Comparison of ENCODE assay signal across 37 cellular contexts in the genomic region with DNA sequence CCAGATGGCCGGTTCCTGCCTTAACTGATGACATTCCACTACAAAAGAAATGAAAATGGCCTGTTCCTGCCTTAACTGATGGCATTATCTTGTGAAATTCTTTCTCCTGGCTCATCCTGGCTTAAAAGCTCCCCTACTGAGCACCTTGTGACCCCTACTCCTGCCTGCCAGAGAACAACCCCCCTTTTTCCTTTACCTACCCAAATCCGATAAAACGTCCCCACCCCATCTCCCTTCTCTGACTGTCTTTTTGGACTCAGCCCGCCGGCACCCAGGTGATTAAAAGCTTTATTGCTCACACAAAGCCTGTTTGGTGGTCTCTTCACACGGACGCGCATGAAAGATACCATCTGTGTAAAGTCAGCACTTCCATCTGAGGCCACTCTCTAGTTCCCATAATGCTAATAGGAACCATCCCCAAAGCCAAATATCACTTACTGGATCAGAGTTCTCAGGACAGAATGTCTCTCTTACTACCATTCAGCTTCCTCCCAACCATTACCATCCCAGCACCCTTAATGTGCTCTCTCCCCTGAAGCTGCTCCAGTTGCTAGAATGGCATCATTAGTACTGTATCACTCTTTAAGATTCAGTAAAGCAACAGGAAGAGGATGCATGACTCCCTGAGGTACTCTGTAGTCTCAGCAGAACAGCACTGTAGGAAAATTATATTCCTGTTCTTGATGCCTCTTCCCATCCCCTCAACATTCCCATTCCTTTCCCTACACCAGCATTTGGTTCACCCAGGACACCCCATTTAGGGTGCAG. TPM values are rescaled to one million over a fixed set of nuclear protein-coding genes. Genes with fewer than 3 reads are reported as not detected.
"Had no signal": no experiment of that assay in that cellular context is flagged by ENCODE, and none has a peak within 500 bp of the region (broad histone marks: within the 10 kb centered on the region; RNA-seq: fewer than 3 reads in every experiment).

No MANE protein-coding gene starts in this region.

- H3K4me1 ChIP-seq: heart right ventricle, sigmoid colon, upper lobe of right lung had no signal

- H3K27ac ChIP-seq: brain microvascular endothelial cell, coronary artery, dorsolateral prefrontal cortex, heart right ventricle, sigmoid colon, upper lobe of right lung had no signal

- H3K36me3 ChIP-seq: brain microvascular endothelial cell, heart right ventricle, sigmoid colon, upper lobe of right lung had no signal

- DNase-seq: activated CD4-positive, alpha-beta memory T cell treated with anti-CD3 and anti-CD28 coated beads, Interleukin-2, amount 10 ng/mL, durations not matched to agents 7 days and 5 days; activated CD4-positive, alpha-beta T cell treated with anti-CD3 and anti-CD28 coated beads for 1 hour; activated CD4-positive, alpha-beta T cell treated with anti-CD3 and anti-CD28 coated beads, Interleukin-2, amount 10 ng/mL, durations not matched to agents 7 days and 5 days; activated CD8-positive, alpha-beta memory T cell treated with anti-CD3 and anti-CD28 coated beads, Interleukin-2, amount 50 U/mL, for 48 hours; activated gamma-delta T cell; activated naive CD4-positive, alpha-beta T cell treated with anti-CD3 and anti-CD28 coated beads, Interleukin-2, amount 50 U/mL, for 16 hours; activated T-cell treated with anti-CD3 and anti-CD28 coated beads, Interleukin-2, amount 50 U/mL, for 24 hours; amniotic stem cell; brain microvascular endothelial cell; dorsolateral prefrontal cortex; effector memory CD8-positive, alpha-beta T cell; foreskin fibroblast; heart right ventricle; immature natural killer cell; midbrain; naive thymus-derived CD4-positive, alpha-beta T cell; occipital lobe; posterior cingulate gyrus; retina; sigmoid colon; small intestine; stimulated activated CD4-positive, alpha-beta T cell treated with anti-CD3 and anti-CD28 coated beads, Interleukin-4, amount 100 ng/mL, for 4 hours; stimulated activated CD8-positive, alpha-beta memory T cell treated with anti-CD3 and anti-CD28 coated beads, Interleukin-4, amount 100 ng/mL, for 48 hours; stimulated activated naive CD8-positive, alpha-beta T cell treated with anti-CD3 and anti-CD28 coated beads, Interleukin-15, amount 100 ng/mL, for 72 hours; substantia nigra; T-helper 17 cell; upper lobe of right lung had no signal

- H3K27ac Mint-ChIP-seq: activated CD4-positive, alpha-beta memory T cell treated with anti-CD3 and anti-CD28 coated beads, Interleukin-2, amount 10 ng/mL, durations not matched to agents 7 days and 5 days; activated T-cell treated with anti-CD3 and anti-CD28 coated beads, Interleukin-2, amount 50 U/mL, for 24 hours; effector memory CD8-positive, alpha-beta T cell; immature natural killer cell; naive thymus-derived CD4-positive, alpha-beta T cell; stimulated activated memory B cell treated with anti-CD40 and anti-IgM and Interleukin-4, amounts not matched to agents 10 μg/mL and 1 μg/mL and 100 μg/mL, for 72 hours; stimulated activated naive CD8-positive, alpha-beta T cell treated with anti-CD3 and anti-CD28 coated beads, Interleukin-15, amount 100 ng/mL, for 72 hours; T-helper 17 cell had no signal

- H3K9me3 Mint-ChIP-seq: activated CD4-positive, alpha-beta T cell treated with anti-CD3 and anti-CD28 coated beads, Interleukin-2, amount 10 ng/mL, durations not matched to agents 7 days and 5 days; activated T-cell treated with anti-CD3 and anti-CD28 coated beads, Interleukin-2, amount 50 U/mL, for 24 hours; effector memory CD8-positive, alpha-beta T cell; immature natural killer cell; stimulated activated memory B cell treated with anti-CD40 and anti-IgM and Interleukin-4, amounts not matched to agents 10 μg/mL and 1 μg/mL and 100 μg/mL, for 72 hours; stimulated activated naive CD8-positive, alpha-beta T cell treated with anti-CD3 and anti-CD28 coated beads, Interleukin-15, amount 100 ng/mL, for 72 hours had no signal

- H3K36me3 Mint-ChIP-seq: immature natural killer cell; stimulated activated memory B cell treated with anti-CD40 and anti-IgM and Interleukin-4, amounts not matched to agents 10 μg/mL and 1 μg/mL and 100 μg/mL, for 72 hours had no signal

- H3K4me3 Mint-ChIP-seq: activated CD4-positive, alpha-beta memory T cell treated with anti-CD3 and anti-CD28 coated beads, Interleukin-2, amount 10 ng/mL, durations not matched to agents 7 days and 5 days; activated CD4-positive, alpha-beta T cell treated with anti-CD3 and anti-CD28 coated beads, Interleukin-2, amount 10 ng/mL, durations not matched to agents 7 days and 5 days; activated T-cell treated with anti-CD3 and anti-CD28 coated beads, Interleukin-2, amount 50 U/mL, for 24 hours; effector memory CD8-positive, alpha-beta T cell; immature natural killer cell; naive thymus-derived CD4-positive, alpha-beta T cell; stimulated activated memory B cell treated with anti-CD40 and anti-IgM and Interleukin-4, amounts not matched to agents 10 μg/mL and 1 μg/mL and 100 μg/mL, for 72 hours; stimulated activated naive CD8-positive, alpha-beta T cell treated with anti-CD3 and anti-CD28 coated beads, Interleukin-15, amount 100 ng/mL, for 72 hours; T-helper 17 cell had no signal

- H3K9me3 ChIP-seq: heart right ventricle, sigmoid colon, upper lobe of right lung had no signal

- H3K4me3 ChIP-seq: coronary artery, dorsolateral prefrontal cortex, heart right ventricle, sigmoid colon, upper lobe of right lung had no signal

- H3K4me1 Mint-ChIP-seq: immature natural killer cell; stimulated activated memory B cell treated with anti-CD40 and anti-IgM and Interleukin-4, amounts not matched to agents 10 μg/mL and 1 μg/mL and 100 μg/mL, for 72 hours; T-helper 17 cell had no signal

- H3K27me3 ChIP-seq: brain microvascular endothelial cell had no signal

RNA-seq across cellular contexts. Expression of a gene that starts 2.3 kb away (rescaled TPM):
- total RNA-seq: activated CD4-positive, alpha-beta memory T cell treated with anti-CD3 and anti-CD28 coated beads, Interleukin-2, amount 10 ng/mL, durations not matched to agents 7 days and 5 days; activated CD4-positive, alpha-beta T cell treated with anti-CD3 and anti-CD28 coated beads, Interleukin-2, amount 10 ng/mL, durations not matched to agents 7 days and 5 days; astrocyte; cardiac septum; cerebellum; endothelial cell of umbilical vein; naive thymus-derived CD4-positive, alpha-beta T cell; occipital lobe; sigmoid colon; T-helper 17 cell; upper lobe of right lung had no signal
- polyA plus RNA-seq: endothelial cell of umbilical vein; heart right ventricle; immature natural killer cell; naive thymus-derived CD4-positive, alpha-beta T cell; neural cell; small intestine had no signal

RNA-seq across cellular contexts. Expression of a gene that starts 23.3 kb away (rescaled TPM):
- total RNA-seq: activated CD4-positive, alpha-beta memory T cell treated with anti-CD3 and anti-CD28 coated beads, Interleukin-2, amount 10 ng/mL, durations not matched to agents 7 days and 5 days; activated CD4-positive, alpha-beta T cell treated with anti-CD3 and anti-CD28 coated beads, Interleukin-2, amount 10 ng/mL, durations not matched to agents 7 days and 5 days; astrocyte; cardiac septum; cerebellum; endothelial cell of umbilical vein; kidney epithelial cell; naive thymus-derived CD4-positive, alpha-beta T cell; occipital lobe; sigmoid colon; T-helper 17 cell; upper lobe of right lung had no signal
- polyA plus RNA-seq: endothelial cell of umbilical vein; heart right ventricle; immature natural killer cell; naive thymus-derived CD4-positive, alpha-beta T cell; neural cell; small intestine had no signal

RNA-seq across cellular contexts. Expression of a gene that starts 50.7 kb away (rescaled TPM):
- total RNA-seq: activated CD4-positive, alpha-beta memory T cell treated with anti-CD3 and anti-CD28 coated beads, Interleukin-2, amount 10 ng/mL, durations not matched to agents 7 days and 5 days; activated CD4-positive, alpha-beta T cell treated with anti-CD3 and anti-CD28 coated beads, Interleukin-2, amount 10 ng/mL, durations not matched to agents 7 days and 5 days; astrocyte; cardiac septum; endothelial cell of umbilical vein; heart right ventricle; kidney epithelial cell; naive thymus-derived CD4-positive, alpha-beta T cell; sigmoid colon; T-helper 17 cell; upper lobe of right lung had no signal
- polyA plus RNA-seq: endothelial cell of umbilical vein; heart right ventricle; immature natural killer cell; naive thymus-derived CD4-positive, alpha-beta T cell had no signal

RNA-seq across cellular contexts. Expression of a gene that starts 53.6 kb away (rescaled TPM):
- total RNA-seq: activated CD4-positive, alpha-beta memory T cell treated with anti-CD3 and anti-CD28 coated beads, Interleukin-2, amount 10 ng/mL, durations not matched to agents 7 days and 5 days; activated CD4-positive, alpha-beta T cell treated with anti-CD3 and anti-CD28 coated beads, Interleukin-2, amount 10 ng/mL, durations not matched to agents 7 days and 5 days; astrocyte; cardiac septum; cerebellum; endothelial cell of umbilical vein; kidney epithelial cell; lower leg skin; naive thymus-derived CD4-positive, alpha-beta T cell; occipital lobe; sigmoid colon; T-helper 17 cell had no signal
- polyA plus RNA-seq: endothelial cell of umbilical vein; esophagus; immature natural killer cell; naive thymus-derived CD4-positive, alpha-beta T cell; neural cell; small intestine had no signal
